ENCODE assay signal across 1 cellular context in the genomic region with DNA sequence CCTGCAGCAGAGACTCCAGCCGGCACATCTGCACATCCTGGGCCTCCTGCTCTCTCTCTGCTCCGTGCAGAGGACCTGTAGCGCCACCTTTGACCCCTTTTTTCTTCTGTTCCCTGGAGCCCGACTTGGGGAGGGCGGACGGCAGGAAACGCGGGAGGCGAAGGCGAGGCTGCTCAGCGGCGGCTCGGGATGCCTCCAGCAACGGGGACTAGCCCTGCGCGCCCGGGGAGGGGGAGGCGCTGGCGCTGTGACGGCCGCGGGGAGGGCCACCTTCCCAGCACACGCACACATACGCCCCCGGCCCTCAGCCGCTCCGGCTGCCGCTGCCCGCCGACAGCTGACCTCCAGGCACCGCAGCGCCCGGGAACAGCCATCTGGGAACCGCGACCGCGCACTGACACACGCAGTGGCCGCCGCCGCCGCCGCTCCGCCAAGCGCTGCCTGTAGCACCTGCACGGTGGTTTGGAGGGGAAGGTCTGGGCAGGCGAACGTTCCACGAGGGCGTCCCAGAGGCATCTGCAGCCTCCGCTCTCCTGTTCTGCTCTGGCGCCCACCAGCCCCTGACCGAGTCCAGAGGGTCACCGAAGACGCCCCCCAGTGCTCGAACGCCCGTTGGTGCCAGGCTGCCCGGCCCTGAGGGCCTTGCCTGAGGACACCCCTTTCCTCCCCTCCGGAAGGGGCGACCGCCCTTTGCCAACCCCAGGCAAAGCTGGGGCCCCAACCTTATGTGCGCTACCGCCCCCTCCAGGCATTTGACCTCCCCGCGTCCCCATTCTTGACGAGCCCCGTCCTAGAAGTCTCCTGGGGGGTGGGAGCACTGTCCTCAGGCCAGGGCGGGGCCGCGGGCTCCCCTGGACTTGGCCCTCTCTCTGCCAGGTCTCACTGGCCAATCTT.
TF ChIP-seq lines count a peak whose summit lies in the region.

No MANE protein-coding gene starts in this region.

TF ChIP-seq in GM23338, 12 proteins besides CTCF, POLR2A, EP300 and RAD21:
- TF ChIP-seq, protein P1, sequence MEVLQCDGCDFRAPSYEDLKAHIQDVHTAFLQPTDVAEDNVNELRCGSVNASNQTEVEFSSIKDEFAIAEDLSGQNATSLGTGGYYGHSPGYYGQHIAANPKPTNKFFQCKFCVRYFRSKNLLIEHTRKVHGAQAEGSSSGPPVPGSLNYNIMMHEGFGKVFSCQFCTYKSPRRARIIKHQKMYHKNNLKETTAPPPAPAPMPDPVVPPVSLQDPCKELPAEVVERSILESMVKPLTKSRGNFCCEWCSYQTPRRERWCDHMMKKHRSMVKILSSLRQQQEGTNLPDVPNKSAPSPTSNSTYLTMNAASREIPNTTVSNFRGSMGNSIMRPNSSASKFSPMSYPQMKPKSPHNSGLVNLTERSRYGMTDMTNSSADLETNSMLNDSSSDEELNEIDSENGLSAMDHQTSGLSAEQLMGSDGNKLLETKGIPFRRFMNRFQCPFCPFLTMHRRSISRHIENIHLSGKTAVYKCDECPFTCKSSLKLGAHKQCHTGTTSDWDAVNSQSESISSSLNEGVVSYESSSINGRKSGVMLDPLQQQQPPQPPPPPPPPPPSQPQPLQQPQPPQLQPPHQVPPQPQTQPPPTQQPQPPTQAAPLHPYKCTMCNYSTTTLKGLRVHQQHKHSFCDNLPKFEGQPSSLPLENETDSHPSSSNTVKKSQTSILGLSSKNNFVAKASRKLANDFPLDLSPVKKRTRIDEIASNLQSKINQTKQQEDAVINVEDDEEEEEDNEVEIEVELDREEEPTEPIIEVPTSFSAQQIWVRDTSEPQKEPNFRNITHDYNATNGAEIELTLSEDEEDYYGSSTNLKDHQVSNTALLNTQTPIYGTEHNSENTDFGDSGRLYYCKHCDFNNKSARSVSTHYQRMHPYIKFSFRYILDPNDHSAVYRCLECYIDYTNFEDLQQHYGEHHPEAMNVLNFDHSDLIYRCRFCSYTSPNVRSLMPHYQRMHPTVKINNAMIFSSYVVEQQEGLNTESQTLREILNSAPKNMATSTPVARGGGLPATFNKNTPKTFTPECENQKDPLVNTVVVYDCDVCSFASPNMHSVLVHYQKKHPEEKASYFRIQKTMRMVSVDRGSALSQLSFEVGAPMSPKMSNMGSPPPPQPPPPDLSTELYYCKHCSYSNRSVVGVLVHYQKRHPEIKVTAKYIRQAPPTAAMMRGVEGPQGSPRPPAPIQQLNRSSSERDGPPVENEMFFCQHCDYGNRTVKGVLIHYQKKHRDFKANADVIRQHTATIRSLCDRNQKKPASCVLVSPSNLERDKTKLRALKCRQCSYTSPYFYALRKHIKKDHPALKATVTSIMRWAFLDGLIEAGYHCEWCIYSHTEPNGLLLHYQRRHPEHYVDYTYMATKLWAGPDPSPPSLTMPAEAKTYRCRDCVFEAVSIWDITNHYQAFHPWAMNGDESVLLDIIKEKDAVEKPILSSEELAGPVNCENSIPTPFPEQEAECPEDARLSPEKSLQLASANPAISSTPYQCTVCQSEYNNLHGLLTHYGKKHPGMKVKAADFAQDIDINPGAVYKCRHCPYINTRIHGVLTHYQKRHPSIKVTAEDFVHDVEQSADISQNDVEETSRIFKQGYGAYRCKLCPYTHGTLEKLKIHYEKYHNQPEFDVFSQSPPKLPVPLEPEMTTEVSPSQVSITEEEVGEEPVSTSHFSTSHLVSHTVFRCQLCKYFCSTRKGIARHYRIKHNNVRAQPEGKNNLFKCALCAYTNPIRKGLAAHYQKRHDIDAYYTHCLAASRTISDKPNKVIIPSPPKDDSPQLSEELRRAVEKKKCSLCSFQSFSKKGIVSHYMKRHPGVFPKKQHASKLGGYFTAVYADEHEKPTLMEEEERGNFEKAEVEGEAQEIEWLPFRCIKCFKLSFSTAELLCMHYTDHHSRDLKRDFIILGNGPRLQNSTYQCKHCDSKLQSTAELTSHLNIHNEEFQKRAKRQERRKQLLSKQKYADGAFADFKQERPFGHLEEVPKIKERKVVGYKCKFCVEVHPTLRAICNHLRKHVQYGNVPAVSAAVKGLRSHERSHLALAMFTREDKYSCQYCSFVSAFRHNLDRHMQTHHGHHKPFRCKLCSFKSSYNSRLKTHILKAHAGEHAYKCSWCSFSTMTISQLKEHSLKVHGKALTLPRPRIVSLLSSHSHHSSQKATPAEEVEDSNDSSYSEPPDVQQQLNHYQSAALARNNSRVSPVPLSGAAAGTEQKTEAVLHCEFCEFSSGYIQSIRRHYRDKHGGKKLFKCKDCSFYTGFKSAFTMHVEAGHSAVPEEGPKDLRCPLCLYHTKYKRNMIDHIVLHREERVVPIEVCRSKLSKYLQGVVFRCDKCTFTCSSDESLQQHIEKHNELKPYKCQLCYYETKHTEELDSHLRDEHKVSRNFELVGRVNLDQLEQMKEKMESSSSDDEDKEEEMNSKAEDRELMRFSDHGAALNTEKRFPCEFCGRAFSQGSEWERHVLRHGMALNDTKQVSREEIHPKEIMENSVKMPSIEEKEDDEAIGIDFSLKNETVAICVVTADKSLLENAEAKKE (CRISPR knock-in tag; IDR thresholded peaks at IDR 0.05) = no peak
- no peak for TF ChIP-seq ZNF114 (CRISPR knock-in tag; IDR thresholded peaks at IDR 0.05)
- no peak for TF ChIP-seq ETS1 (IDR thresholded peaks at IDR 0.05)
